In genomic region chrX:150983526-150984163, GRCh38 we compare ENCODE assay signal across 8 cellular contexts. TPM values are rescaled to one million over a fixed set of nuclear protein-coding genes. Genes with fewer than 3 reads are reported as not detected.
DNase-seq lines count a peak whose midpoint lies in the region; TF ChIP-seq lines count a peak whose summit lies in the region.

No MANE protein-coding gene starts in this region.

- no TSS peak for BruUV-seq in PC-9 (replicated peaks; lab: Mats Ljungman, UMichigan)

- H3K9me2 ChIP-seq in PC-9 (ENCODE audit: insufficient read depth), result no peaks in the 10 kb centered on the region

- CTCF ChIA-PET in PC-9 (lab: Charles Lee), result no interaction called here

- H3K4me2 ChIP-seq in PC-9, result peak overlapping the region; percentile 86

- H3K4me3 ChIP-seq in HFF-Myc (replicated peaks; ENCODE audit: low read depth, low read length) (peak overlapping the region; percentile 46), PC-9 (peak overlapping the region; percentile 95; the same call in 1 of the 2 replicates), suprapubic skin (peak overlapping the region; percentile 63)

- peaks cover 4% of the 10 kb centered on the region; the same call in 1 of the 2 replicates for H3F3A ChIP-seq in PC-9 (ENCODE audit: insufficient read depth, low read depth)

- peaks cover 6% of the 10 kb centered on the region for H3K4me1 ChIP-seq in PC-9 (replicated peaks; ENCODE audit: insufficient read depth)
- H3K4me1 ChIP-seq in suprapubic skin, result no peaks in the 10 kb centered on the region

- H3K36me3 ChIP-seq in PC-9 (ENCODE audit: low read depth), result 0 out of 2 replicates have a peak, but pooled peaks cover 13% of the 10 kb centered on the region
- H3K36me3 ChIP-seq in suprapubic skin, result no peaks in the 10 kb centered on the region

- 42% methylated on average over 30 of the region's 95 CpGs for WGBS in suprapubic skin

- DNase-seq in NCI-H1417 (lab: John Stamatoyannopoulos, UW) (peak; percentile 33 to 66 (median 43)), NCI-H1417 treated with DMSO at 0.1 percent for 48 hours (lab: John Stamatoyannopoulos, UW) (no peak), HFF-Myc (ENCODE audit: extremely low read depth, low read depth) (no peak), PC-9 (peak in 1 of 2 experiments; percentile 4), germinal center (ENCODE audit: low spot score) (peak; percentile 8), suprapubic skin (ENCODE audit: low spot score in 2 of 2) (no peak), DMS79 treated with DMSO at 0.1 percent for 48 hours (lab: John Stamatoyannopoulos, UW) (no peak), NCI-H82 treated with DMSO at 0.1 percent for 48 hours (lab: John Stamatoyannopoulos, UW; ENCODE audit: unreplicated experiment) (no peak)

- TF ChIP-seq EP300 in suprapubic skin (IDR thresholded peaks at IDR 0.05), result no peak

- H3K79me2 ChIP-seq in PC-9 (ENCODE audit: low read depth), result 0 out of 2 replicates have a peak, but pooled peaks cover 11% of the 10 kb centered on the region

- peak overlapping the region; percentile 96 for H2AFZ ChIP-seq in PC-9

- H4K20me1 ChIP-seq in PC-9 (ENCODE audit: insufficient read depth), result peaks cover 3% of the 10 kb centered on the region; the same call in 1 of the 2 replicates

- H3K27ac ChIP-seq in PC-9 (no peak overlapping the region), suprapubic skin (peak overlapping the region; percentile 73)

- TF ChIP-seq CTCF in HFF-Myc (IDR thresholded peaks at IDR 0.05; ENCODE audit: low read depth, low read length, missing control alignments) (no peak), PC-9 (conservative IDR thresholded peaks at IDR 0.05) (no peak), suprapubic skin (IDR thresholded peaks at IDR 0.05) (no peak)

- no peaks in the 10 kb centered on the region for H3K27me3 ChIP-seq in PC-9 (ENCODE audit: insufficient read depth, low read depth)
- H3K27me3 ChIP-seq in suprapubic skin, result no peaks in the 10 kb centered on the region

- H3K9me3 ChIP-seq in PC-9 (ENCODE audit: insufficient read depth, low read depth) (no peaks in the 10 kb centered on the region), suprapubic skin (no peaks in the 10 kb centered on the region)

- intact Hi-C loops in PC-9 (cut with micrococcal nuclease; ENCODE audit: unreplicated experiment), result loop anchor here (1.0 to 5.0 kb wide), 5 partner anchors 85 to 416 kb away; partner anchors contain the start of genes CD99L2 and MTM1

- no peak for TF ChIP-seq POLR2A in suprapubic skin (IDR thresholded peaks at IDR 0.05)

- POLR2A ChIA-PET in PC-9 (lab: Charles Lee; ENCODE audit: unreplicated experiment), result no interaction called here

RNA-seq across cellular contexts. Expression of gene HMGB3, which starts 0.5 kb away (rescaled TPM):
- 133 and 149 TPM in 2 replicates for total RNA-seq in PC-9 (2021)
- total RNA-seq in suprapubic skin, result 10 to 100 TPM in 3 of 4 donors, 1 to 10 TPM in 1; 6.5 to 19.6 (median 12.9) TPM

Comparison
In these comparisons a context has a peak if more than half of its experiments do, and no peak if none do; other contexts are left out.
1. DNase-seq: peak in NCI-H1417 (3 of 3) and germinal center (single experiment); none in NCI-H1417 treated with DMSO at 0.1 percent for 48 hours (single experiment), HFF-Myc (single experiment), suprapubic skin (0 of 2), DMS79 treated with DMSO at 0.1 percent for 48 hours (single experiment) and NCI-H82 treated with DMSO at 0.1 percent for 48 hours (single experiment).
2. Peak in every context shown above with its lines, with median percentiles within 50 percentile points of each other: H3K4me3 ChIP-seq.